In the genomic region with DNA sequence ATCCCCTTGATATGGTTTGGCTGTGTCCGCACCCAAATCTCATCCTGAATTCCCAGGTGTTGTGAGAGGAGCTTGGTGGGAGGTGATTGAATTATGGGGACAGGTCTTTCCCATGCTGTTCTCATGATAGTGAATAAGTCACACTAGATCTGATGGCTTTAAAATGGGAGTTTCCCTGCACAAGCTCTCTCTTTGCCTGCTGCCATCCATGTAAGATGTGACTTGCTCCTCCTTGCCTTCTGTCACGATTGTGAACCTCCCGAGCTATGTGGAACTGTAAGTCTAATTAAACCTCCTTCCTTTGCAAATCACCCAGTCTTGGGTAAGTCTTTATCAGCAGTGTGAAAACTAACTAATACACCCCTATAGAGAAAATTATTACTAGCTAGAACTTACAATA, we compare ENCODE assay signal across 8 cellular contexts.
"Had no signal": no experiment of that assay in that cellular context is flagged by ENCODE, and none has a peak within 500 bp of the region (broad histone marks: within the 10 kb centered on the region; RNA-seq: fewer than 3 reads in every experiment).

No MANE protein-coding gene starts in this region.

- FAIRE-seq: G401.6, GM12878, GM12891, GM12892, GM18507, GM19239 had no signal

- ATAC-seq: GM12878 had no signal

- DNase-seq: GDM1, GF-D8 had no signal

- H3K4me3 ChIP-seq: GM12878 had no signal
